Comparison of ENCODE assay signal across 8 cellular contexts in genomic region chr6:157667211-157668033, GRCh38.
DNase-seq lines count a peak whose midpoint lies in the region; ATAC-seq, FAIRE-seq and TF ChIP-seq lines count a peak whose summit lies in the region.

No MANE protein-coding gene starts in this region.

- peak; percentile 86 for TF ChIP-seq CTCF in HFF-Myc (IDR thresholded peaks at IDR 0.05; ENCODE audit: low read depth, low read length, missing control alignments)

- intact Hi-C loops in activated CD4-positive, alpha-beta memory T cell treated with anti-CD3 and anti-CD28 coated beads for 36 hours (cut with micrococcal nuclease), result loop anchor here (1.0 to 5.0 kb wide), 4 partner anchors 90 to 353 kb away; partner anchors contain the start of gene ZDHHC14

- no peak overlapping the region for H3K27ac Mint-ChIP-seq in activated CD4-positive, alpha-beta memory T cell treated with anti-CD3 and anti-CD28 coated beads for 36 hours
- H3K27ac Mint-ChIP-seq in stimulated activated naive CD8-positive, alpha-beta T cell treated with anti-CD3 and anti-CD28 coated beads, Interleukin-15, amount 100 ng/mL, for 72 hours, result peak overlapping the region; percentile 53 to 74

- CTCF ChIA-PET in activated CD4-positive, alpha-beta memory T cell treated with anti-CD3 and anti-CD28 coated beads for 36 hours (lab: Charles Lee), result interaction anchor here (0.6 to 7.4 kb wide), 36 partner anchors 9 to 633 kb away, joined by 3 to 66 read pairs (median 4); partner anchors contain the start of gene TMEM242

- H3K4me1 Mint-ChIP-seq in activated CD4-positive, alpha-beta memory T cell treated with anti-CD3 and anti-CD28 coated beads for 36 hours (ENCODE audit: low read depth), result peaks cover 13% of the 10 kb centered on the region
- peaks cover 34% of the 10 kb centered on the region for H3K4me1 Mint-ChIP-seq in stimulated activated naive CD8-positive, alpha-beta T cell treated with anti-CD3 and anti-CD28 coated beads, Interleukin-15, amount 100 ng/mL, for 72 hours

- ATAC-seq in stimulated activated naive CD8-positive, alpha-beta T cell treated with anti-CD3 and anti-CD28 coated beads, Interleukin-15, amount 100 ng/mL, for 72 hours, result peak; percentile 57
- no peak for ATAC-seq in GM21526 (IDR thresholded peaks at IDR 0.05; ENCODE audit: low FRiP score, unreplicated experiment)

- H3K27me3 Mint-ChIP-seq in activated CD4-positive, alpha-beta memory T cell treated with anti-CD3 and anti-CD28 coated beads for 36 hours, result peaks cover 7% of the 10 kb centered on the region
- peaks cover 8% of the 10 kb centered on the region for H3K27me3 Mint-ChIP-seq in stimulated activated naive CD8-positive, alpha-beta T cell treated with anti-CD3 and anti-CD28 coated beads, Interleukin-15, amount 100 ng/mL, for 72 hours

- no peak overlapping the region for H3K4me3 Mint-ChIP-seq in activated CD4-positive, alpha-beta memory T cell treated with anti-CD3 and anti-CD28 coated beads for 36 hours
- H3K4me3 Mint-ChIP-seq in stimulated activated naive CD8-positive, alpha-beta T cell treated with anti-CD3 and anti-CD28 coated beads, Interleukin-15, amount 100 ng/mL, for 72 hours, result peak overlapping the region; percentile 5 to 7

- DNase-seq in DMS153 (lab: John Stamatoyannopoulos, UW), result peak; percentile 39
- DNase-seq in HFF-Myc (ENCODE audit: extremely low read depth, low read depth), result peak; percentile 56
- peak; percentile 18 to 77 for DNase-seq in NCI-H526 (lab: John Stamatoyannopoulos, UW)
- peak; percentile 68 for DNase-seq in activated CD4-positive, alpha-beta memory T cell treated with anti-CD3 and anti-CD28 coated beads for 36 hours
- peak; percentile 74 for DNase-seq in myocyte (ENCODE audit: low read depth)
- peak; percentile 51 to 62 for DNase-seq in stimulated activated naive CD8-positive, alpha-beta T cell treated with anti-CD3 and anti-CD28 coated beads, Interleukin-15, amount 100 ng/mL, for 72 hours

- POLR2A ChIA-PET in activated CD4-positive, alpha-beta memory T cell treated with anti-CD3 and anti-CD28 coated beads for 36 hours (lab: Charles Lee), result interaction anchor here (0.8 kb wide), 1 partner anchor 97 kb away, joined by 3 read pairs; no protein-coding TSS in a partner anchor

- FAIRE-seq in endometrium (lab: Jason Lieb, UNC), result peak; percentile 50

- H3K9me3 Mint-ChIP-seq in activated CD4-positive, alpha-beta memory T cell treated with anti-CD3 and anti-CD28 coated beads for 36 hours, result no peaks in the 10 kb centered on the region
- no peaks in the 10 kb centered on the region for H3K9me3 Mint-ChIP-seq in stimulated activated naive CD8-positive, alpha-beta T cell treated with anti-CD3 and anti-CD28 coated beads, Interleukin-15, amount 100 ng/mL, for 72 hours

- H3K4me3 ChIP-seq in HFF-Myc (replicated peaks; ENCODE audit: low read depth, low read length), result no peak overlapping the region

- no peaks in the 10 kb centered on the region for H3K36me3 Mint-ChIP-seq in activated CD4-positive, alpha-beta memory T cell treated with anti-CD3 and anti-CD28 coated beads for 36 hours
